ENCODE assay signal across 2 cellular contexts in the genomic region with DNA sequence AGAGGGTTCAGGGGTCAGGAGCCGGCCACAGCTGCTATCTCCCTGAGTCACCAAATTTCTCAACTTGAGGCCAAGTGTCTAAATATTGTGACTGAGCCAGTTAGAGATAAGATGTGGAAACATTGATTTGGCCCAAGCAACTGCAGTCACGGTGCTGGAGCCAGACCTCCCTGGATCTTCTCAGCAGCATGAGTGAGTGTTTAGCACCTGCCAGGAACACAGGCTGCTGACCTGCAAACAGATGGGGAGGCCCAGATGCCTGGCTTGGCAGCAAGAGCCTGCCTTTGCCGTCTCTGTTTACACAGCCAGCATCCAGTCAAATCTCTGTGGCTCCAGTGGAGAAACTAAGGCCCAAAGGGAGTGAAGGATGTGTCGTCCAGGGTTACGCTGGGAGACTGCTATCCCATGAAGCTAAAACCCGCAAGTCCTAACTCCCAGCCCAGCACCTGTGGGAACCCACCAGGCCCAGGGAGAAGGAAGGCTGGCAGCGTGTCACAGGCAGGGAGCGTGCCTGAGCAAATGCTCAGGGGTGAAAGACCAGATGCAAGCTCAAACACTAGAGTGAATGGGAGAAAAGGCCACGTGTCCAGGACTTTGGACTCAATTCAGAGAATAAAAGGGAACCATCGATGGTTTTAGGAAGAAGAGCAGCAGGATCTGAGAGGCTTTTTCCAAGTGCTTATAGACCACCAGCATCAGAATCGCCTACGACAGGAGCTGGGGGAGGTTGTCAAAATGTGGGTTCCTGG.
A peak's percentile ranks its signal among the peaks of the same experiment; 100 is the strongest.
TF ChIP-seq lines count a peak whose summit lies in the region.

No MANE protein-coding gene starts in this region.

TF ChIP-seq in A549, 52 proteins besides CTCF, POLR2A, EP300 and RAD21 (continued from another document and continues in another):
- no peak for TF ChIP-seq HMGXB4 (CRISPR knock-in tag; IDR thresholded peaks at IDR 0.05; ENCODE audit: borderline replicate concordance)
- no peak; the same call in 1 of the 2 replicates for TF ChIP-seq HDAC2 (IDR thresholded peaks at IDR 0.05)
- no peak for TF ChIP-seq ZFP36 (IDR thresholded peaks at IDR 0.05; ENCODE audit: borderline replicate concordance, partially characterized antibody)
- peak; percentile 75 to 94 for TF ChIP-seq CEBPB (IDR thresholded peaks at IDR 0.05)
- TF ChIP-seq KDM5A (IDR thresholded peaks at IDR 0.05), result no peak
- TF ChIP-seq FOXS1 (CRISPR knock-in tag; IDR thresholded peaks at IDR 0.05), result no peak
- TF ChIP-seq, protein P1, sequence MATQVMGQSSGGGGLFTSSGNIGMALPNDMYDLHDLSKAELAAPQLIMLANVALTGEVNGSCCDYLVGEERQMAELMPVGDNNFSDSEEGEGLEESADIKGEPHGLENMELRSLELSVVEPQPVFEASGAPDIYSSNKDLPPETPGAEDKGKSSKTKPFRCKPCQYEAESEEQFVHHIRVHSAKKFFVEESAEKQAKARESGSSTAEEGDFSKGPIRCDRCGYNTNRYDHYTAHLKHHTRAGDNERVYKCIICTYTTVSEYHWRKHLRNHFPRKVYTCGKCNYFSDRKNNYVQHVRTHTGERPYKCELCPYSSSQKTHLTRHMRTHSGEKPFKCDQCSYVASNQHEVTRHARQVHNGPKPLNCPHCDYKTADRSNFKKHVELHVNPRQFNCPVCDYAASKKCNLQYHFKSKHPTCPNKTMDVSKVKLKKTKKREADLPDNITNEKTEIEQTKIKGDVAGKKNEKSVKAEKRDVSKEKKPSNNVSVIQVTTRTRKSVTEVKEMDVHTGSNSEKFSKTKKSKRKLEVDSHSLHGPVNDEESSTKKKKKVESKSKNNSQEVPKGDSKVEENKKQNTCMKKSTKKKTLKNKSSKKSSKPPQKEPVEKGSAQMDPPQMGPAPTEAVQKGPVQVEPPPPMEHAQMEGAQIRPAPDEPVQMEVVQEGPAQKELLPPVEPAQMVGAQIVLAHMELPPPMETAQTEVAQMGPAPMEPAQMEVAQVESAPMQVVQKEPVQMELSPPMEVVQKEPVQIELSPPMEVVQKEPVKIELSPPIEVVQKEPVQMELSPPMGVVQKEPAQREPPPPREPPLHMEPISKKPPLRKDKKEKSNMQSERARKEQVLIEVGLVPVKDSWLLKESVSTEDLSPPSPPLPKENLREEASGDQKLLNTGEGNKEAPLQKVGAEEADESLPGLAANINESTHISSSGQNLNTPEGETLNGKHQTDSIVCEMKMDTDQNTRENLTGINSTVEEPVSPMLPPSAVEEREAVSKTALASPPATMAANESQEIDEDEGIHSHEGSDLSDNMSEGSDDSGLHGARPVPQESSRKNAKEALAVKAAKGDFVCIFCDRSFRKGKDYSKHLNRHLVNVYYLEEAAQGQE (IDR thresholded peaks at IDR 0.05), result no peak
- TF ChIP-seq TP53 (CRISPR knock-in tag; IDR thresholded peaks at IDR 0.05), result no peak
- no peak for TF ChIP-seq CBX2 (IDR thresholded peaks at IDR 0.05; ENCODE audit: borderline replicate concordance, low read depth)
- TF ChIP-seq E2F6 (IDR thresholded peaks at IDR 0.05; ENCODE audit: borderline replicate concordance, low read depth), result no peak
- TF ChIP-seq NPAS2 (CRISPR knock-in tag; IDR thresholded peaks at IDR 0.05; ENCODE audit: borderline replicate concordance), result no peak; the same call in 1 of the 2 replicates
- no peak for TF ChIP-seq PHF8 (IDR thresholded peaks at IDR 0.05; ENCODE audit: borderline replicate concordance, low read depth)
- TF ChIP-seq, protein P2, sequence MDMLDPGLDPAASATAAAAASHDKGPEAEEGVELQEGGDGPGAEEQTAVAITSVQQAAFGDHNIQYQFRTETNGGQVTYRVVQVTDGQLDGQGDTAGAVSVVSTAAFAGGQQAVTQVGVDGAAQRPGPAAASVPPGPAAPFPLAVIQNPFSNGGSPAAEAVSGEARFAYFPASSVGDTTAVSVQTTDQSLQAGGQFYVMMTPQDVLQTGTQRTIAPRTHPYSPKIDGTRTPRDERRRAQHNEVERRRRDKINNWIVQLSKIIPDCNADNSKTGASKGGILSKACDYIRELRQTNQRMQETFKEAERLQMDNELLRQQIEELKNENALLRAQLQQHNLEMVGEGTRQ (IDR thresholded peaks at IDR 0.05), result peak; percentile 70
- TF ChIP-seq HOXB13 (CRISPR knock-in tag; IDR thresholded peaks at IDR 0.05; ENCODE audit: low read depth), result no peak
- peak; percentile 86 for TF ChIP-seq MAX (IDR thresholded peaks at IDR 0.05)
- no peak for TF ChIP-seq RFX5 (IDR thresholded peaks at IDR 0.05)
- TF ChIP-seq GATA3 (IDR thresholded peaks at IDR 0.05; ENCODE audit: borderline replicate concordance), result peak; percentile 97
- no peak for TF ChIP-seq SREBF2 (IDR thresholded peaks at IDR 0.05)
- peak; percentile 98 for TF ChIP-seq RARB (CRISPR knock-in tag; IDR thresholded peaks at IDR 0.05)
- no peak for TF ChIP-seq CBX8 (IDR thresholded peaks at IDR 0.05)
- TF ChIP-seq, protein P3, sequence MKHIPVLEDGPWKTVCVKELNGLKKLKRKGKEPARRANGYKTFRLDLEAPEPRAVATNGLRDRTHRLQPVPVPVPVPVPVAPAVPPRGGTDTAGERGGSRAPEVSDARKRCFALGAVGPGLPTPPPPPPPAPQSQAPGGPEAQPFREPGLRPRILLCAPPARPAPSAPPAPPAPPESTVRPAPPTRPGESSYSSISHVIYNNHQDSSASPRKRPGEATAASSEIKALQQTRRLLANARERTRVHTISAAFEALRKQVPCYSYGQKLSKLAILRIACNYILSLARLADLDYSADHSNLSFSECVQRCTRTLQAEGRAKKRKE (CRISPR knock-in tag; IDR thresholded peaks at IDR 0.05; ENCODE audit: low read depth), result peak; percentile 82; the same call in 1 of the 2 replicates
- TF ChIP-seq JUN (IDR thresholded peaks at IDR 0.05), result peak; percentile 74 to 90; a peak in 4 of 5 replicates
- no peak for TF ChIP-seq RCOR1 (IDR thresholded peaks at IDR 0.05; ENCODE audit: low read depth, low read length)
- peak; percentile 87 for TF ChIP-seq JUNB (IDR thresholded peaks at IDR 0.05)

TF ChIP-seq in IMR-90, 13 proteins besides CTCF, POLR2A, EP300 and RAD21 (continued from another document):
- TF ChIP-seq NFE2L2 (IDR thresholded peaks at IDR 0.05; ENCODE audit: low read depth, low read length) (peak; percentile 20; the same call in 1 of the 2 replicates), ELK1 (IDR thresholded peaks at IDR 0.05; ENCODE audit: borderline replicate concordance, low read depth, low read length) (no peak)
